In genomic region chr2:27092696-27093429, GRCh38 we compare ENCODE assay signal across 1 cellular context.
A peak's percentile ranks its signal among the peaks of the same experiment; 100 is the strongest.
TF ChIP-seq lines count a peak whose summit lies in the region.

No MANE protein-coding gene starts in this region.

TF ChIP-seq in HepG2, 621 proteins besides CTCF, POLR2A, EP300 and RAD21 (continued from another document and continues in another):
- no peak; the same call in none of the 2 replicates for TF ChIP-seq BCL6 (CRISPR knock-in tag; IDR thresholded peaks at IDR 0.05)
- TF ChIP-seq DNMT3B (CRISPR knock-in tag; conservative IDR thresholded peaks at IDR 0.05), result no peak
- TF ChIP-seq RFXANK (CRISPR knock-in tag; IDR thresholded peaks at IDR 0.05), result 0 out of 2 replicates have a peak, but pooled peaks have one; percentile 61
- TF ChIP-seq NAIF1 (CRISPR knock-in tag; IDR thresholded peaks at IDR 0.05; ENCODE audit: borderline replicate concordance), result no peak
- TF ChIP-seq CREM (IDR thresholded peaks at IDR 0.05), result peak; percentile 47; the same call in 1 of the 2 replicates
- TF ChIP-seq CREM (CRISPR knock-in tag; IDR thresholded peaks at IDR 0.05), result no peak
- TF ChIP-seq, protein P1, sequence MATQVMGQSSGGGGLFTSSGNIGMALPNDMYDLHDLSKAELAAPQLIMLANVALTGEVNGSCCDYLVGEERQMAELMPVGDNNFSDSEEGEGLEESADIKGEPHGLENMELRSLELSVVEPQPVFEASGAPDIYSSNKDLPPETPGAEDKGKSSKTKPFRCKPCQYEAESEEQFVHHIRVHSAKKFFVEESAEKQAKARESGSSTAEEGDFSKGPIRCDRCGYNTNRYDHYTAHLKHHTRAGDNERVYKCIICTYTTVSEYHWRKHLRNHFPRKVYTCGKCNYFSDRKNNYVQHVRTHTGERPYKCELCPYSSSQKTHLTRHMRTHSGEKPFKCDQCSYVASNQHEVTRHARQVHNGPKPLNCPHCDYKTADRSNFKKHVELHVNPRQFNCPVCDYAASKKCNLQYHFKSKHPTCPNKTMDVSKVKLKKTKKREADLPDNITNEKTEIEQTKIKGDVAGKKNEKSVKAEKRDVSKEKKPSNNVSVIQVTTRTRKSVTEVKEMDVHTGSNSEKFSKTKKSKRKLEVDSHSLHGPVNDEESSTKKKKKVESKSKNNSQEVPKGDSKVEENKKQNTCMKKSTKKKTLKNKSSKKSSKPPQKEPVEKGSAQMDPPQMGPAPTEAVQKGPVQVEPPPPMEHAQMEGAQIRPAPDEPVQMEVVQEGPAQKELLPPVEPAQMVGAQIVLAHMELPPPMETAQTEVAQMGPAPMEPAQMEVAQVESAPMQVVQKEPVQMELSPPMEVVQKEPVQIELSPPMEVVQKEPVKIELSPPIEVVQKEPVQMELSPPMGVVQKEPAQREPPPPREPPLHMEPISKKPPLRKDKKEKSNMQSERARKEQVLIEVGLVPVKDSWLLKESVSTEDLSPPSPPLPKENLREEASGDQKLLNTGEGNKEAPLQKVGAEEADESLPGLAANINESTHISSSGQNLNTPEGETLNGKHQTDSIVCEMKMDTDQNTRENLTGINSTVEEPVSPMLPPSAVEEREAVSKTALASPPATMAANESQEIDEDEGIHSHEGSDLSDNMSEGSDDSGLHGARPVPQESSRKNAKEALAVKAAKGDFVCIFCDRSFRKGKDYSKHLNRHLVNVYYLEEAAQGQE (IDR thresholded peaks at IDR 0.05; ENCODE audit: borderline replicate concordance in 1 of 2, low read depth in 1 of 2, low read length in 2 of 2), result peak in 1 of 2 experiments; percentile 63; a peak in 1 of 4 replicates
- TF ChIP-seq ZBTB3 (CRISPR knock-in tag; IDR thresholded peaks at IDR 0.05; ENCODE audit: borderline replicate concordance, low read depth), result no peak; the same call in 1 of the 2 replicates
- no peak for TF ChIP-seq ZNF256 (CRISPR knock-in tag; conservative IDR thresholded peaks at IDR 0.05)
- TF ChIP-seq TARDBP (CRISPR knock-in tag; IDR thresholded peaks at IDR 0.05), result peak; percentile 90
- TF ChIP-seq ETV6 (CRISPR knock-in tag; conservative IDR thresholded peaks at IDR 0.05), result no peak
- TF ChIP-seq HOXD1 (CRISPR knock-in tag; IDR thresholded peaks at IDR 0.05), result peak; percentile 26; the same call in 1 of the 2 replicates
- TF ChIP-seq MAF1 (CRISPR knock-in tag; IDR thresholded peaks at IDR 0.05; ENCODE audit: borderline replicate concordance), result no peak
- TF ChIP-seq MAFF (IDR thresholded peaks at IDR 0.05; ENCODE audit: low read depth, low read length), result peak; percentile 86
- TF ChIP-seq NR2F2 (IDR thresholded peaks at IDR 0.05; ENCODE audit: borderline replicate concordance, low read depth), result peak; percentile 85; the same call in 1 of the 2 replicates
- TF ChIP-seq ZBTB33 (CRISPR knock-in tag; IDR thresholded peaks at IDR 0.05), result peak; percentile 33; the same call in 1 of the 2 replicates
- TF ChIP-seq ZNF136 (CRISPR knock-in tag; IDR thresholded peaks at IDR 0.05; ENCODE audit: low read depth), result peak; percentile 53; the same call in 1 of the 2 replicates
- peak; percentile 69 for TF ChIP-seq FOXO1 (CRISPR knock-in tag; IDR thresholded peaks at IDR 0.05)
- TF ChIP-seq, protein P2, sequence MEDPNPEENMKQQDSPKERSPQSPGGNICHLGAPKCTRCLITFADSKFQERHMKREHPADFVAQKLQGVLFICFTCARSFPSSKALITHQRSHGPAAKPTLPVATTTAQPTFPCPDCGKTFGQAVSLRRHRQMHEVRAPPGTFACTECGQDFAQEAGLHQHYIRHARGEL (CRISPR knock-in tag; IDR thresholded peaks at IDR 0.05), result 0 out of 2 replicates have a peak, but pooled peaks have one; percentile 57
- peak; percentile 44; the same call in 1 of the 2 replicates for TF ChIP-seq ZNF709 (CRISPR knock-in tag; IDR thresholded peaks at IDR 0.05)
- TF ChIP-seq NFRKB (IDR thresholded peaks at IDR 0.05), result no peak
- TF ChIP-seq IRX3 (CRISPR knock-in tag; IDR thresholded peaks at IDR 0.05; ENCODE audit: borderline replicate concordance, low read depth), result no peak
- no peak for TF ChIP-seq FOXO4 (CRISPR knock-in tag; conservative IDR thresholded peaks at IDR 0.05)
- no peak for TF ChIP-seq SIX1 (CRISPR knock-in tag; IDR thresholded peaks at IDR 0.05; ENCODE audit: borderline replicate concordance)
- TF ChIP-seq POLR2G (IDR thresholded peaks at IDR 0.05; ENCODE audit: low read depth, low read length), result peak; percentile 67
- TF ChIP-seq ZKSCAN5 (CRISPR knock-in tag; IDR thresholded peaks at IDR 0.05), result peak; percentile 85; the same call in 1 of the 2 replicates
- TF ChIP-seq ZNF430 (CRISPR knock-in tag; IDR thresholded peaks at IDR 0.05), result peak; percentile 99
- TF ChIP-seq SRSF1 (optimal IDR thresholded peaks at IDR 0.05; ENCODE audit: low read depth, low read length), result peak; percentile 53
- peak; percentile 66; the same call in 1 of the 2 replicates for TF ChIP-seq ZKSCAN8 (CRISPR knock-in tag; IDR thresholded peaks at IDR 0.05; ENCODE audit: borderline replicate concordance)
- no peak for TF ChIP-seq E2F5 (CRISPR knock-in tag; conservative IDR thresholded peaks at IDR 0.05)
- 0 out of 2 replicates have a peak, but pooled peaks have one; percentile 59 for TF ChIP-seq GLI4 (CRISPR knock-in tag; IDR thresholded peaks at IDR 0.05; ENCODE audit: borderline replicate concordance)
- 0 out of 2 replicates have a peak, but pooled peaks have one; percentile 52 for TF ChIP-seq SP4 (CRISPR knock-in tag; IDR thresholded peaks at IDR 0.05)
- TF ChIP-seq ZNF441 (CRISPR knock-in tag; IDR thresholded peaks at IDR 0.05; ENCODE audit: borderline replicate concordance), result peak; percentile 25; the same call in 1 of the 2 replicates
- TF ChIP-seq ZNF777 (CRISPR knock-in tag; IDR thresholded peaks at IDR 0.05), result peak; percentile 31; the same call in 1 of the 2 replicates
- TF ChIP-seq ARNT2 (CRISPR knock-in tag; IDR thresholded peaks at IDR 0.05; ENCODE audit: low read depth), result 0 out of 2 replicates have a peak, but pooled peaks have one; percentile 16
- TF ChIP-seq, protein P3, sequence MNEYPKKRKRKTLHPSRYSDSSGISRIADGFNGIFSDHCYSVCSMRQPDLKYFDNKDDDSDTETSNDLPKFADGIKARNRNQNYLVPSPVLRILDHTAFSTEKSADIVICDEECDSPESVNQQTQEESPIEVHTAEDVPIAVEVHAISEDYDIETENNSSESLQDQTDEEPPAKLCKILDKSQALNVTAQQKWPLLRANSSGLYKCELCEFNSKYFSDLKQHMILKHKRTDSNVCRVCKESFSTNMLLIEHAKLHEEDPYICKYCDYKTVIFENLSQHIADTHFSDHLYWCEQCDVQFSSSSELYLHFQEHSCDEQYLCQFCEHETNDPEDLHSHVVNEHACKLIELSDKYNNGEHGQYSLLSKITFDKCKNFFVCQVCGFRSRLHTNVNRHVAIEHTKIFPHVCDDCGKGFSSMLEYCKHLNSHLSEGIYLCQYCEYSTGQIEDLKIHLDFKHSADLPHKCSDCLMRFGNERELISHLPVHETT (CRISPR knock-in tag; conservative IDR thresholded peaks at IDR 0.05), result peak; percentile 41; the same call in 1 of the 2 replicates
- TF ChIP-seq FOSL1 (CRISPR knock-in tag; IDR thresholded peaks at IDR 0.05; ENCODE audit: borderline replicate concordance), result peak; percentile 28; the same call in 1 of the 2 replicates
- peak; percentile 99 for TF ChIP-seq ZNF687 (CRISPR knock-in tag; IDR thresholded peaks at IDR 0.05)
- no peak for TF ChIP-seq CHD2 (IDR thresholded peaks at IDR 0.05; ENCODE audit: low read depth, low read length)
- no peak for TF ChIP-seq RNF219 (CRISPR knock-in tag; IDR thresholded peaks at IDR 0.05)
- peak; percentile 69; the same call in 1 of the 2 replicates for TF ChIP-seq FOXK1 (CRISPR knock-in tag; IDR thresholded peaks at IDR 0.05; ENCODE audit: borderline replicate concordance, low read depth)
- peak; percentile 85 for TF ChIP-seq ZNF331 (CRISPR knock-in tag; IDR thresholded peaks at IDR 0.05)
- TF ChIP-seq, protein P4, sequence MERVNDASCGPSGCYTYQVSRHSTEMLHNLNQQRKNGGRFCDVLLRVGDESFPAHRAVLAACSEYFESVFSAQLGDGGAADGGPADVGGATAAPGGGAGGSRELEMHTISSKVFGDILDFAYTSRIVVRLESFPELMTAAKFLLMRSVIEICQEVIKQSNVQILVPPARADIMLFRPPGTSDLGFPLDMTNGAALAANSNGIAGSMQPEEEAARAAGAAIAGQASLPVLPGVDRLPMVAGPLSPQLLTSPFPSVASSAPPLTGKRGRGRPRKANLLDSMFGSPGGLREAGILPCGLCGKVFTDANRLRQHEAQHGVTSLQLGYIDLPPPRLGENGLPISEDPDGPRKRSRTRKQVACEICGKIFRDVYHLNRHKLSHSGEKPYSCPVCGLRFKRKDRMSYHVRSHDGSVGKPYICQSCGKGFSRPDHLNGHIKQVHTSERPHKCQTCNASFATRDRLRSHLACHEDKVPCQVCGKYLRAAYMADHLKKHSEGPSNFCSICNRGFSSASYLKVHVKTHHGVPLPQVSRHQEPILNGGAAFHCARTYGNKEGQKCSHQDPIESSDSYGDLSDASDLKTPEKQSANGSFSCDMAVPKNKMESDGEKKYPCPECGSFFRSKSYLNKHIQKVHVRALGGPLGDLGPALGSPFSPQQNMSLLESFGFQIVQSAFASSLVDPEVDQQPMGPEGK (CRISPR knock-in tag; IDR thresholded peaks at IDR 0.05), result peak; percentile 96
